Comparison of ENCODE assay signal across 8 cellular contexts in genomic region chr19:36139120-36139472, GRCh38. TPM values are rescaled to one million over a fixed set of nuclear protein-coding genes. Genes with fewer than 3 reads are reported as not detected.
DNase-seq lines count a peak whose midpoint lies in the region; ATAC-seq, FAIRE-seq and TF ChIP-seq lines count a peak whose summit lies in the region.

No MANE protein-coding gene starts in this region.

- no peaks in the 10 kb centered on the region for H3K27me3 ChIP-seq in DOHH2 (ENCODE audit: control insufficient read depth, low read length)
- no peaks in the 10 kb centered on the region for H3K27me3 ChIP-seq in SJSA1 (replicated peaks)
- H3K27me3 ChIP-seq in esophagus squamous epithelium, result no peaks in the 10 kb centered on the region
- H3K27me3 ChIP-seq in trophoblast cell (ENCODE audit: insufficient read depth, low read length), result no peaks in the 10 kb centered on the region

- H2BK12ac ChIP-seq in trophoblast cell (ENCODE audit: low read length), result no peak overlapping the region

- ATAC-seq in GM21447 (IDR thresholded peaks at IDR 0.05; ENCODE audit: unreplicated experiment), result no peak

- FAIRE-seq in GM12891 (lab: Jason Lieb, UNC), result no peak

- H3K79me1 ChIP-seq in trophoblast cell (ENCODE audit: low read length), result peaks cover 16% of the 10 kb centered on the region

- H3K4me1 ChIP-seq in DOHH2 (ENCODE audit: control insufficient read depth, low read length), result peaks cover 11% of the 10 kb centered on the region
- peaks cover 24% of the 10 kb centered on the region for H3K4me1 ChIP-seq in SJSA1 (replicated peaks)
- peaks cover 26 to 65% (median 32%) of the 10 kb centered on the region in 3 donors for H3K4me1 ChIP-seq in esophagus squamous epithelium
- peaks cover 6% of the 10 kb centered on the region in 2 experiments for H3K4me1 ChIP-seq in trophoblast cell (ENCODE audit: control insufficient read depth in 1 of 2, insufficient read depth in 2 of 2, low read length in 2 of 2)

- intact Hi-C loops in esophagus squamous epithelium (cut with DNase I), result no loop called here

- peak overlapping the region; percentile 65 for H4K12ac ChIP-seq in trophoblast cell (ENCODE audit: low read depth, low read length)

- no peak overlapping the region for H3K4ac ChIP-seq in trophoblast cell (ENCODE audit: low read depth, low read length)

- WGBS in esophagus squamous epithelium, 2 donors, result 35 to 48% methylated on average over 7 of the region's 7 CpGs
- WGBS in trophoblast cell (ENCODE audit: extremely low coverage, insufficient coverage, insufficient read length), result no CpG with 5 or more reads among the region's 7 CpGs

- peak overlapping the region; percentile 58 for H2BK5ac ChIP-seq in trophoblast cell (ENCODE audit: low read depth, low read length, poor library complexity)

- H2BK120ac ChIP-seq in trophoblast cell (ENCODE audit: insufficient read depth, low read length, poor library complexity), result peak overlapping the region; percentile 43

- H4K8ac ChIP-seq in trophoblast cell (ENCODE audit: low read depth, low read length), result peak overlapping the region; percentile 88

- H3K14ac ChIP-seq in trophoblast cell (ENCODE audit: low read length), result no peak overlapping the region

- H3K23ac ChIP-seq in trophoblast cell (ENCODE audit: low read length), result no peak overlapping the region

- H3K9me3 ChIP-seq in DOHH2 (ENCODE audit: control insufficient read depth, insufficient read depth, low read length) (no peaks in the 10 kb centered on the region), SJSA1 (replicated peaks) (no peaks in the 10 kb centered on the region), esophagus squamous epithelium (no peaks in the 10 kb centered on the region), trophoblast cell (ENCODE audit: insufficient read depth, low read depth, low read length) (peaks cover 2% of the 10 kb centered on the region)

- H4K20me1 ChIP-seq in DOHH2 (ENCODE audit: control insufficient read depth, insufficient read depth, low read depth, low read length), result peaks cover 3% of the 10 kb centered on the region; the same call in 1 of the 2 replicates

- H3K36me3 ChIP-seq in DOHH2 (ENCODE audit: control insufficient read depth, low read length) (peaks cover 18% of the 10 kb centered on the region), SJSA1 (peaks cover 28% of the 10 kb centered on the region), esophagus squamous epithelium (peaks cover 9 to 27% (median 14%) of the 10 kb centered on the region in 3 donors), trophoblast cell (ENCODE audit: control insufficient read depth in 1 of 2, insufficient read depth in 2 of 2, low read length in 2 of 2) (peaks cover 18% of the 10 kb centered on the region in 2 experiments)

- H2AK5ac ChIP-seq in trophoblast cell (ENCODE audit: low read length), result no peak overlapping the region

- H3K9me2 ChIP-seq in DOHH2 (replicated peaks; ENCODE audit: control insufficient read depth, low read length), result no peaks in the 10 kb centered on the region

- H4K91ac ChIP-seq in trophoblast cell (ENCODE audit: low read depth, low read length), result peak overlapping the region; percentile 78

- TF ChIP-seq POLR2A in esophagus squamous epithelium (IDR thresholded peaks at IDR 0.05) (no peak), GM12891 (IDR thresholded peaks at IDR 0.05; ENCODE audit: low read depth, low read length) (no peak)

- H3K4me3 ChIP-seq in DOHH2 (ENCODE audit: low read length) (peak overlapping the region; percentile 84), SJSA1 (peak overlapping the region; percentile 73), esophagus squamous epithelium (peak overlapping the region; percentile 68 to 88 (median 82)), trophoblast cell (ENCODE audit: low read depth, low read length) (no peak overlapping the region)

- peak overlapping the region; percentile 19 for H2AFZ ChIP-seq in trophoblast cell (ENCODE audit: insufficient read depth, low read length, poor library complexity)

- peak overlapping the region; percentile 46 for H3K27ac ChIP-seq in DOHH2 (ENCODE audit: low read depth, low read length)
- peak overlapping the region; percentile 93 for H3K27ac ChIP-seq in SJSA1
- H3K27ac ChIP-seq in esophagus squamous epithelium, result peak overlapping the region; percentile 92 to 99 (median 99)
- peak overlapping the region; percentile 95 for H3K27ac ChIP-seq in trophoblast cell (ENCODE audit: low read depth, low read length)

- DNase-seq in SJSA1 (ENCODE audit: low read depth in 1 of 2, low spot score in 2 of 2), result no peak
- no peak for DNase-seq in esophagus squamous epithelium (lab: John Stamatoyannopoulos, UW)
- DNase-seq in trophoblast cell, result no peak
- no peak for DNase-seq in GM12891 (ENCODE audit: insufficient read length, low spot score)
- no peak for DNase-seq in SK-N-DZ (ENCODE audit: low spot score)
- no peak for DNase-seq in Ammon's horn (ENCODE audit: low spot score)

- TF ChIP-seq CTCF in DOHH2 (IDR thresholded peaks at IDR 0.05; ENCODE audit: low read depth, low read length, poor library complexity, severe bottlenecking), result no peak
- no peak for TF ChIP-seq CTCF in esophagus squamous epithelium (IDR thresholded peaks at IDR 0.05)

- H3K79me2 ChIP-seq in DOHH2 (ENCODE audit: control insufficient read depth, low read length) (peaks cover 22% of the 10 kb centered on the region), trophoblast cell (ENCODE audit: control insufficient read depth, insufficient read depth, low read length, poor library complexity) (peaks cover 15% of the 10 kb centered on the region)

- H3K18ac ChIP-seq in trophoblast cell (ENCODE audit: low read length), result no peak overlapping the region

- H3K4me2 ChIP-seq in DOHH2 (ENCODE audit: low read length) (peak overlapping the region; percentile 85), trophoblast cell (ENCODE audit: low read length) (peak overlapping the region; percentile 86)

- no peak overlapping the region for H3K9ac ChIP-seq in trophoblast cell (ENCODE audit: low read length)

- no peaks in the 10 kb centered on the region for H3F3A ChIP-seq in DOHH2 (ENCODE audit: control insufficient read depth, insufficient read depth)

TF ChIP-seq in GM12891, 5 proteins besides CTCF, POLR2A, EP300 and RAD21:
- no peak for TF ChIP-seq SPI1 (IDR thresholded peaks at IDR 0.05; ENCODE audit: low read depth, low read length)
- TF ChIP-seq PAX5 (IDR thresholded peaks at IDR 0.05; ENCODE audit: insufficient read depth, low read length, severe bottlenecking), result no peak
- no peak for TF ChIP-seq TAF1 (IDR thresholded peaks at IDR 0.05; ENCODE audit: low read depth, low read length)
- no peak for TF ChIP-seq POLR2AphosphoS5 (IDR thresholded peaks at IDR 0.05; ENCODE audit: low read depth, low read length)
- no peak for TF ChIP-seq POU2F2 (IDR thresholded peaks at IDR 0.05; ENCODE audit: low read depth, low read length)
TF ChIP-seq in GM12891: peak in this region for 0.

RNA-seq across cellular contexts. Expression of gene CAPNS1, which starts 0.8 kb away (rescaled TPM):
- 241 and 466 TPM in 2 replicates for total RNA-seq in SJSA1 (2014; rRNA removed; shearing (Covaris generic))
- total RNA-seq in esophagus squamous epithelium, result 100 to 1,000 TPM; 211 to 284 (median 266) TPM
- polyA plus RNA-seq in trophoblast cell (2013), result 865 and 885 TPM in 2 replicates
- polyA plus RNA-seq in GM12891 (2012; ENCODE audit: low read depth, missing spikeins), result 444 TPM
- polyA plus RNA-seq in SK-N-DZ (2014; cell fraction: cytosol; rRNA removed), result 156 and 192 TPM in 2 replicates
- polyA plus RNA-seq in SK-N-DZ (2014; cell fraction: nucleus; rRNA removed), result 46.4 and 72.4 TPM in 2 replicates

RNA-seq across cellular contexts. Expression of gene COX7A1, which starts 13.2 kb away (rescaled TPM):
- total RNA-seq in SJSA1 (2014; rRNA removed; shearing (Covaris generic)), result not detected in 2 replicates
- total RNA-seq in esophagus squamous epithelium, result 10 to 100 TPM in 1 of 4 donors, 1 to 10 TPM in 3; 2.0 to 15.8 (median 3.1) TPM
- not detected in 2 replicates for polyA plus RNA-seq in trophoblast cell (2013)
- not detected for polyA plus RNA-seq in GM12891 (2012; ENCODE audit: low read depth, missing spikeins)
- not detected in 2 replicates for polyA plus RNA-seq in SK-N-DZ (2014; cell fraction: cytosol; rRNA removed)
- polyA plus RNA-seq in SK-N-DZ (2014; cell fraction: nucleus; rRNA removed), result not detected in 2 replicates

RNA-seq across cellular contexts. Expression of gene TBCB, which starts 23.8 kb away (rescaled TPM):
- 305 and 427 TPM in 2 replicates for total RNA-seq in SJSA1 (2014; rRNA removed; shearing (Covaris generic))
- 100 to 1,000 TPM in 3 of 4 donors, 10 to 100 TPM in 1; 97.9 to 157 (median 117) TPM for total RNA-seq in esophagus squamous epithelium
- polyA plus RNA-seq in trophoblast cell (2013), result 205 and 215 TPM in 2 replicates
- 112 TPM for polyA plus RNA-seq in GM12891 (2012; ENCODE audit: low read depth, missing spikeins)
- polyA plus RNA-seq in SK-N-DZ (2014; cell fraction: cytosol; rRNA removed), result 281 and 357 TPM in 2 replicates
- polyA plus RNA-seq in SK-N-DZ (2014; cell fraction: nucleus; rRNA removed), result 171 and 185 TPM in 2 replicates

RNA-seq across cellular contexts. Expression of gene POLR2I, which starts 24.4 kb away (rescaled TPM):
- total RNA-seq in SJSA1 (2014; rRNA removed; shearing (Covaris generic)), result 44.8 and 91.0 TPM in 2 replicates
- 10 to 100 TPM; 41.7 to 58.0 (median 47.6) TPM for total RNA-seq in esophagus squamous epithelium
- 112 and 114 TPM in 2 replicates for polyA plus RNA-seq in trophoblast cell (2013)
- polyA plus RNA-seq in GM12891 (2012; ENCODE audit: low read depth, missing spikeins), result 160 TPM
- polyA plus RNA-seq in SK-N-DZ (2014; cell fraction: cytosol; rRNA removed), result 99.7 and 132 TPM in 2 replicates
- 56.2 and 91.9 TPM in 2 replicates for polyA plus RNA-seq in SK-N-DZ (2014; cell fraction: nucleus; rRNA removed)

RNA-seq across cellular contexts. Expression of gene OVOL3, which starts 28.2 kb away (rescaled TPM):
- total RNA-seq in SJSA1 (2014; rRNA removed; shearing (Covaris generic)), result not detected in 2 replicates
- total RNA-seq in esophagus squamous epithelium, result not detected
- polyA plus RNA-seq in trophoblast cell (2013), result 0.10 TPM in 1 of 2 replicates, not detected in the other
- polyA plus RNA-seq in GM12891 (2012; ENCODE audit: low read depth, missing spikeins), result 0.15 TPM
- 0.30 TPM in 1 of 2 replicates, not detected in the other for polyA plus RNA-seq in SK-N-DZ (2014; cell fraction: cytosol; rRNA removed)
- 0.71 TPM in 1 of 2 replicates, not detected in the other for polyA plus RNA-seq in SK-N-DZ (2014; cell fraction: nucleus; rRNA removed)

Comparison
In these comparisons a context has a peak if more than half of its experiments do, and no peak if none do; other contexts are left out.
1. H3K27ac ChIP-seq: peak in every context shown above with its lines; median percentile 99 in esophagus squamous epithelium; 95 in trophoblast cell; 93 in SJSA1; 46 in DOHH2.